23 cellular contexts compared by ENCODE assay signal in genomic region chr5:157214399-157214798, GRCh38. TPM values are rescaled to one million over a fixed set of nuclear protein-coding genes. Genes with fewer than 3 reads are reported as not detected.
DNase-seq lines count a peak whose midpoint lies in the region; ATAC-seq, FAIRE-seq and TF ChIP-seq lines count a peak whose summit lies in the region.
"Had no signal": no experiment of that assay in that cellular context is flagged by ENCODE, and none has a peak within 500 bp of the region (broad histone marks: within the 10 kb centered on the region; RNA-seq: fewer than 3 reads in every experiment).

No MANE protein-coding gene starts in this region.

- peaks cover 99% of the 10 kb centered on the region for H3K4me1 Mint-ChIP-seq in activated naive CD4-positive, alpha-beta T cell treated with anti-CD3 and anti-CD28 coated beads, Interleukin-2, amount 10 ng/mL, durations not matched to agents 7 days and 5 days
- peaks cover 96% of the 10 kb centered on the region for H3K4me1 Mint-ChIP-seq in activated naive CD8-positive, alpha-beta T cell treated with anti-CD3 and anti-CD28 coated beads for 36 hours

- no peak for FAIRE-seq in kidney (lab: Jason Lieb, UNC)
- FAIRE-seq: urothelium cell line had no signal

- no peak for DNase-seq in activated naive CD4-positive, alpha-beta T cell treated with anti-CD3 and anti-CD28 coated beads, Interleukin-2, amount 10 ng/mL, durations not matched to agents 7 days and 5 days
- DNase-seq in activated naive CD4-positive, alpha-beta T cell (lab: John Stamatoyannopoulos, UW), result no peak
- DNase-seq in activated naive CD8-positive, alpha-beta T cell treated with anti-CD3 and anti-CD28 coated beads for 36 hours, result no peak
- no peak for DNase-seq in SJCRH30
- DNase-seq in GF-D8 (lab: John Stamatoyannopoulos, UW), result no peak
- DNase-seq in kidney, result no peak
- DNase-seq: activated CD8-positive, alpha-beta memory T cell treated with anti-CD3 and anti-CD28 coated beads, Interleukin-2, amount 50 U/mL, for 48 hours; aorta; DMS 273 treated with DMSO at 0.1 percent for 48 hours; foreskin fibroblast; left ventricle myocardium inferior; NCI-H1694; NCI-H510A; PC-3; stomach had no signal

- H3K4me1 ChIP-seq in SJCRH30 (no peaks in the 10 kb centered on the region), kidney (ENCODE audit: control insufficient read depth in 1 of 2, insufficient read depth in 1 of 2, low read depth in 1 of 2, low read length in 2 of 2) (no peaks in the 10 kb centered on the region)
- H3K4me1 ChIP-seq: stomach had no signal

- CTCF ChIA-PET in activated naive CD4-positive, alpha-beta T cell treated with anti-CD3 and anti-CD28 coated beads, Interleukin-2, amount 10 ng/mL, durations not matched to agents 7 days and 5 days (lab: Charles Lee), result interaction anchor here (0.8 to 6.3 kb wide), 2 partner anchors 9 to 65 kb away, joined by 4 to 36 read pairs; no protein-coding TSS in a partner anchor

- H3K9me3 ChIP-seq in SJCRH30 (replicated peaks) (no peaks in the 10 kb centered on the region), kidney (ENCODE audit: control insufficient read depth in 1 of 2, low read length in 2 of 2) (no peaks in the 10 kb centered on the region)
- H3K9me3 ChIP-seq: left ventricle myocardium inferior, stomach had no signal

- peak overlapping the region; percentile 26 for H3K4me3 Mint-ChIP-seq in activated naive CD4-positive, alpha-beta T cell treated with anti-CD3 and anti-CD28 coated beads, Interleukin-2, amount 10 ng/mL, durations not matched to agents 7 days and 5 days
- no peak overlapping the region for H3K4me3 Mint-ChIP-seq in activated naive CD8-positive, alpha-beta T cell treated with anti-CD3 and anti-CD28 coated beads for 36 hours
- H3K4me3 Mint-ChIP-seq: GM23338 had no signal

- H3K36me3 ChIP-seq in SJCRH30 (no peaks in the 10 kb centered on the region), kidney (ENCODE audit: control insufficient read depth in 1 of 2, insufficient read depth in 2 of 2, low read length in 2 of 2) (no peaks in the 10 kb centered on the region)
- H3K36me3 ChIP-seq: left ventricle myocardium inferior, stomach had no signal

- no peak overlapping the region for H3K9ac ChIP-seq in kidney (ENCODE audit: low read length in 2 of 2)

- peaks cover 96% of the 10 kb centered on the region for H3K36me3 Mint-ChIP-seq in activated naive CD4-positive, alpha-beta T cell treated with anti-CD3 and anti-CD28 coated beads, Interleukin-2, amount 10 ng/mL, durations not matched to agents 7 days and 5 days
- H3K36me3 Mint-ChIP-seq in activated naive CD8-positive, alpha-beta T cell treated with anti-CD3 and anti-CD28 coated beads for 36 hours, result peaks cover 94% of the 10 kb centered on the region

- TF ChIP-seq CTCF in kidney (IDR thresholded peaks at IDR 0.05; ENCODE audit: borderline replicate concordance, extremely low read depth, insufficient read depth), result no peak

- no peaks in the 10 kb centered on the region for H3K27me3 Mint-ChIP-seq in activated naive CD4-positive, alpha-beta T cell treated with anti-CD3 and anti-CD28 coated beads, Interleukin-2, amount 10 ng/mL, durations not matched to agents 7 days and 5 days
- H3K27me3 Mint-ChIP-seq in activated naive CD8-positive, alpha-beta T cell treated with anti-CD3 and anti-CD28 coated beads for 36 hours, result no peaks in the 10 kb centered on the region

- H3K27me3 ChIP-seq in SJCRH30, result no peaks in the 10 kb centered on the region
- H3K27me3 ChIP-seq: stomach had no signal

- H3K9me3 Mint-ChIP-seq in activated naive CD4-positive, alpha-beta T cell treated with anti-CD3 and anti-CD28 coated beads, Interleukin-2, amount 10 ng/mL, durations not matched to agents 7 days and 5 days, result no peaks in the 10 kb centered on the region
- H3K9me3 Mint-ChIP-seq in activated naive CD8-positive, alpha-beta T cell treated with anti-CD3 and anti-CD28 coated beads for 36 hours, result peaks cover 13% of the 10 kb centered on the region
- H3K9me3 Mint-ChIP-seq: GM23338 had no signal

- no peak overlapping the region for H3K4me3 ChIP-seq in SJCRH30
- H3K4me3 ChIP-seq in kidney (ENCODE audit: low read length in 2 of 2), result no peak overlapping the region
- H3K4me3 ChIP-seq: GM23338, left ventricle myocardium inferior, SK-N-MC, stomach had no signal

- H3K27ac ChIP-seq in SJCRH30 (no peak overlapping the region), kidney (ENCODE audit: low read depth in 2 of 2, low read length in 2 of 2) (no peak overlapping the region)
- H3K27ac ChIP-seq: left ventricle myocardium inferior, SK-N-MC, stomach, VCaP had no signal

- ATAC-seq in HG03469 (IDR thresholded peaks at IDR 0.05; ENCODE audit: unreplicated experiment), result peak; percentile 31
- no peak for ATAC-seq in HG03442 (IDR thresholded peaks at IDR 0.05; ENCODE audit: unreplicated experiment)
- ATAC-seq: GM23338, PC-3 had no signal

- intact Hi-C loops in kidney (cut with DNase I), result no loop called here

- H3K27ac Mint-ChIP-seq in activated naive CD4-positive, alpha-beta T cell treated with anti-CD3 and anti-CD28 coated beads, Interleukin-2, amount 10 ng/mL, durations not matched to agents 7 days and 5 days, result peak overlapping the region; percentile 94
- peak overlapping the region; percentile 89 for H3K27ac Mint-ChIP-seq in activated naive CD8-positive, alpha-beta T cell treated with anti-CD3 and anti-CD28 coated beads for 36 hours
- H3K27ac Mint-ChIP-seq: GM23338 had no signal

RNA-seq across cellular contexts. Expression of gene ITK, which starts 33.8 kb away (rescaled TPM):
- 100 to 1,000 TPM; 200 to 204 TPM for total RNA-seq in activated naive CD8-positive, alpha-beta T cell treated with anti-CD3 and anti-CD28 coated beads for 36 hours
- not detected in 2 replicates for total RNA-seq in SJCRH30 (2014; rRNA removed; shearing (Covaris generic))
- 14.0 TPM for total RNA-seq in kidney
- polyA plus RNA-seq in kidney (ENCODE audit: insufficient read depth, low read depth, low replicate concordance), result 0.11 TPM
- total RNA-seq: GM23338, MCF 10A had no signal

RNA-seq across cellular contexts. Expression of gene GARIN3, which starts 48.3 kb away (rescaled TPM):
- under 1 TPM; 0.46 to 0.47 TPM for total RNA-seq in activated naive CD8-positive, alpha-beta T cell treated with anti-CD3 and anti-CD28 coated beads for 36 hours
- not detected in 2 replicates for total RNA-seq in SJCRH30 (2014; rRNA removed; shearing (Covaris generic))
- total RNA-seq in kidney, result not detected
- polyA plus RNA-seq in kidney (ENCODE audit: insufficient read depth, low read depth, low replicate concordance), result not detected
- total RNA-seq: aorta, GM23338, left ventricle myocardium inferior, MCF 10A, PC-3, skeletal muscle tissue, stomach had no signal
- polyA plus RNA-seq: aorta, GM23338, stomach had no signal

RNA-seq across cellular contexts. Expression of gene CYFIP2, which starts 51.5 kb away (rescaled TPM):
- total RNA-seq in activated naive CD8-positive, alpha-beta T cell treated with anti-CD3 and anti-CD28 coated beads for 36 hours, result 100 to 1,000 TPM; 324 to 325 TPM
- 1.3 and 2.8 TPM in 2 replicates for total RNA-seq in SJCRH30 (2014; rRNA removed; shearing (Covaris generic))
- total RNA-seq in kidney, result 128 TPM
- 217 TPM for polyA plus RNA-seq in kidney (ENCODE audit: insufficient read depth, low read depth, low replicate concordance)

Comparison
In these comparisons a context has a peak if more than half of its experiments do, and no peak if none do; other contexts are left out.
1. RNA of gene ITK, which starts 33.8 kb away (total RNA-seq): 200 to 204 TPM in activated naive CD8-positive, alpha-beta T cell treated with anti-CD3 and anti-CD28 coated beads for 36 hours and 14.0 TPM in kidney (single experiment); not detected in SJCRH30; every median in the first group is over 10 times any median in the second.
2. RNA of gene CYFIP2, which starts 51.5 kb away (total RNA-seq): 324 to 325 TPM in activated naive CD8-positive, alpha-beta T cell treated with anti-CD3 and anti-CD28 coated beads for 36 hours and 128 TPM in kidney (single experiment); 1.3 to 2.8 TPM in SJCRH30; every median in the first group is over 10 times any median in the second.